ENCODE assay signal across 23 cellular contexts in genomic region chr17:15492186-15492585, GRCh38. TPM values are rescaled to one million over a fixed set of nuclear protein-coding genes. Genes with fewer than 3 reads are reported as not detected.
DNase-seq lines count a peak whose midpoint lies in the region; ATAC-seq, FAIRE-seq and TF ChIP-seq lines count a peak whose summit lies in the region.
"Had no signal": no experiment of that assay in that cellular context is flagged by ENCODE, and none has a peak within 500 bp of the region (broad histone marks: within the 10 kb centered on the region; RNA-seq: fewer than 3 reads in every experiment).

No MANE protein-coding gene starts in this region.

- WGBS in IMR-90 (ENCODE audit: extremely low coverage in 2 of 2, insufficient read length in 1 of 2), 2 experiments, result 100% methylated on average over 3 of the region's 4 CpGs; no CpG with 5 or more reads in 1 of the 2 experiments
- WGBS in H1 (ENCODE audit: extremely low coverage in 1 of 2, insufficient coverage in 1 of 2, insufficient read length in 1 of 2, insufficient replicate concordance in 2 of 2, low coverage in 1 of 2, low lambda C conversion rate in 2 of 2, missing lambda C conversion rate in 1 of 2), 2 experiments, result 88% methylated on average over 4 of the region's 4 CpGs; no CpG with 5 or more reads in 1 of the 2 experiments

- no peak for TF ChIP-seq EP300 in H1 (IDR thresholded peaks at IDR 0.05; ENCODE audit: borderline replicate concordance in 1 of 2, low read depth in 2 of 2, low read length in 2 of 2)

- peaks cover 0 to 4% of the 10 kb centered on the region in 2 experiments; a peak in 1 of 4 replicates for H3K79me1 ChIP-seq in IMR-90 (ENCODE audit: low read depth in 1 of 2, low read length in 2 of 2)
- H3K79me1 ChIP-seq in H1 (ENCODE audit: low read depth, low read length), result no peaks in the 10 kb centered on the region

- H3K4me1 ChIP-seq in IMR-90 (ENCODE audit: control insufficient read depth, insufficient read depth, low read length), result peaks cover 4% of the 10 kb centered on the region
- H3K4me1 ChIP-seq in H1 (replicated peaks in 1 of 4; ENCODE audit: control insufficient read depth in 3 of 4, insufficient read depth in 4 of 4, low read length in 3 of 4), result peaks cover 4 to 13% (median 6%) of the 10 kb centered on the region in 4 experiments
- H3K4me1 ChIP-seq in lower lobe of right lung, result peaks cover 14% of the 10 kb centered on the region

- no peaks in the 10 kb centered on the region for H4K20me1 ChIP-seq in IMR-90 (ENCODE audit: insufficient read depth, low read length)
- no peaks in the 10 kb centered on the region for H4K20me1 ChIP-seq in H1 (replicated peaks in 1 of 2; ENCODE audit: control insufficient read depth in 1 of 2, insufficient read depth in 2 of 2, low read length in 2 of 2)
- H4K20me1 ChIP-seq: BLaER1 had no signal

- peaks cover 2% of the 10 kb centered on the region for H3K4me1 Mint-ChIP-seq in activated naive CD4-positive, alpha-beta T cell treated with anti-CD3 and anti-CD28 coated beads, Interleukin-2, amount 10 ng/mL, durations not matched to agents 7 days and 5 days
- peaks cover 4% of the 10 kb centered on the region for H3K4me1 Mint-ChIP-seq in activated CD8-positive, alpha-beta T cell treated with anti-CD3 and anti-CD28 coated beads for 36 hours (ENCODE audit: low read depth)

- dilution Hi-C loops in IMR-90 (cut with HindIII; ENCODE audit: low sequenced_read_pairs, unreplicated experiment), result no loop called here

- H3K4ac ChIP-seq in IMR-90 (ENCODE audit: low read depth, low read length), result no peak overlapping the region
- no peak overlapping the region for H3K4ac ChIP-seq in H1 (replicated peaks; ENCODE audit: insufficient read length, low read depth, low read length)

- H2AK5ac ChIP-seq in IMR-90 (ENCODE audit: low read depth, low read length) (peak overlapping the region; percentile 8; the same call in 1 of the 2 replicates), H1 (ENCODE audit: low read depth, low read length) (no peak overlapping the region)

- H2BK120ac ChIP-seq in IMR-90 (ENCODE audit: low read depth, low read length) (no peak overlapping the region), H1 (replicated peaks; ENCODE audit: low read depth, low read length) (no peak overlapping the region)

- no peak overlapping the region for H3K18ac ChIP-seq in IMR-90 (ENCODE audit: low read depth, low read length)
- no peak overlapping the region for H3K18ac ChIP-seq in H1 (ENCODE audit: extremely low read depth, low read length)

- ATAC-seq in IMR-90 (ENCODE audit: low read depth) (no peak), lower lobe of right lung (no peak), HG02885 (IDR thresholded peaks at IDR 0.05; ENCODE audit: poor library complexity, unreplicated experiment) (no peak), GM21576 (IDR thresholded peaks at IDR 0.05; ENCODE audit: unreplicated experiment) (no peak)
- no peak for ATAC-seq in activated CD8-positive, alpha-beta T cell treated with anti-CD3 and anti-CD28 coated beads for 36 hours
- ATAC-seq: SK-N-SH treated with all-trans-retinoic acid at 6 μM for 48 hours had no signal

- H2BK5ac ChIP-seq in IMR-90 (ENCODE audit: low read depth, low read length, poor library complexity, severe bottlenecking) (no peak overlapping the region), H1 (ENCODE audit: low read depth, low read length) (no peak overlapping the region)

- H4K8ac ChIP-seq in IMR-90 (ENCODE audit: low read depth in 2 of 2, low read length in 2 of 2), result no peak overlapping the region
- H4K8ac ChIP-seq in H1 (ENCODE audit: extremely low read depth, insufficient read depth, low read length), result no peak overlapping the region

- H3K4me3 ChIP-seq in IMR-90 (ENCODE audit: insufficient read depth, low read depth, low read length), result no peak overlapping the region
- H3K4me3 ChIP-seq in H1 (ENCODE audit: extremely low read depth in 1 of 4, insufficient read depth in 2 of 4, low read depth in 3 of 4, low read length in 4 of 4), result no peak overlapping the region
- H3K4me3 ChIP-seq in lower lobe of right lung, result no peak overlapping the region
- H3K4me3 ChIP-seq: BLaER1, Peyer's patch had no signal

- H3K23me2 ChIP-seq in H1 (ENCODE audit: low read depth, low read length), result no peaks in the 10 kb centered on the region

- TF ChIP-seq POLR2A in IMR-90 (IDR thresholded peaks at IDR 0.05; ENCODE audit: low read depth, low read length), result no peak
- TF ChIP-seq POLR2A in H1 (IDR thresholded peaks at IDR 0.05; ENCODE audit: control extremely low read depth in 1 of 2, low read depth in 2 of 2, low read length in 2 of 2), result no peak

- in situ Hi-C loops in IMR-90 (cut with MboI; ENCODE audit: low sequenced_read_pairs), result no loop called here

- FAIRE-seq in H1 (lab: Jason Lieb, UNC), result no peak
- FAIRE-seq: H54 had no signal

- TF ChIP-seq RAD21 in IMR-90 (IDR thresholded peaks at IDR 0.05; ENCODE audit: low read length) (no peak), H1 (IDR thresholded peaks at IDR 0.05 in 1 of 2, conservative IDR thresholded peaks at IDR 0.05 in 1 of 2; ENCODE audit: low read depth in 2 of 2, low read length in 2 of 2) (no peak)

- no peak overlapping the region for H3K56ac ChIP-seq in IMR-90 (ENCODE audit: extremely low read depth, insufficient read depth, low read length)
- no peak overlapping the region for H3K56ac ChIP-seq in H1 (replicated peaks; ENCODE audit: insufficient read length, low read depth, low read length)

- no peak overlapping the region for H3K4me3 Mint-ChIP-seq in activated naive CD4-positive, alpha-beta T cell treated with anti-CD3 and anti-CD28 coated beads, Interleukin-2, amount 10 ng/mL, durations not matched to agents 7 days and 5 days
- H3K4me3 Mint-ChIP-seq in activated CD8-positive, alpha-beta T cell treated with anti-CD3 and anti-CD28 coated beads for 36 hours, result no peak overlapping the region
- H3K4me3 Mint-ChIP-seq: CD4-positive, alpha-beta T cell; HFFc6 had no signal

- H3K27ac Mint-ChIP-seq in activated naive CD4-positive, alpha-beta T cell treated with anti-CD3 and anti-CD28 coated beads, Interleukin-2, amount 10 ng/mL, durations not matched to agents 7 days and 5 days, result no peak overlapping the region
- no peak overlapping the region for H3K27ac Mint-ChIP-seq in activated CD8-positive, alpha-beta T cell treated with anti-CD3 and anti-CD28 coated beads for 36 hours
- H3K27ac Mint-ChIP-seq: CD4-positive, alpha-beta T cell had no signal

- BruUV-seq in IMR-90 (replicated peaks; lab: Mats Ljungman, UMichigan), result no TSS peak

- H3K36me3 ChIP-seq in IMR-90 (ENCODE audit: control insufficient read depth, insufficient read depth, low read length), result peaks cover 6% of the 10 kb centered on the region
- peaks cover 0 to 3% (median 2%) of the 10 kb centered on the region in 4 experiments; a peak in 1 of 8 replicates for H3K36me3 ChIP-seq in H1 (ENCODE audit: control insufficient read depth in 2 of 4, insufficient read depth in 4 of 4, low read length in 3 of 4)
- no peaks in the 10 kb centered on the region for H3K36me3 ChIP-seq in lower lobe of right lung
- H3K36me3 ChIP-seq: BLaER1, Peyer's patch had no signal

- TF ChIP-seq CTCF in IMR-90 (conservative IDR thresholded peaks at IDR 0.05; ENCODE audit: low read depth, low read length), result no peak
- no peak for TF ChIP-seq CTCF in H1 (IDR thresholded peaks at IDR 0.05; ENCODE audit: control extremely low read depth in 1 of 3, insufficient read depth in 1 of 3, low read depth in 1 of 3, low read length in 3 of 3)
- TF ChIP-seq CTCF in lower lobe of right lung (IDR thresholded peaks at IDR 0.05), result no peak
- TF ChIP-seq CTCF in activated CD8-positive, alpha-beta T cell treated with anti-CD3 and anti-CD28 coated beads for 36 hours (IDR thresholded peaks at IDR 0.05), result no peak

- H3K36me3 Mint-ChIP-seq in activated naive CD4-positive, alpha-beta T cell treated with anti-CD3 and anti-CD28 coated beads, Interleukin-2, amount 10 ng/mL, durations not matched to agents 7 days and 5 days, result no peaks in the 10 kb centered on the region
- H3K36me3 Mint-ChIP-seq in activated CD8-positive, alpha-beta T cell treated with anti-CD3 and anti-CD28 coated beads for 36 hours (ENCODE audit: low read depth), result no peaks in the 10 kb centered on the region

- no peak overlapping the region for H2AK9ac ChIP-seq in IMR-90 (replicated peaks; ENCODE audit: low read depth, low read length, poor library complexity)

- H3K27ac ChIP-seq in IMR-90 (ENCODE audit: insufficient read depth, low read length), result no peak overlapping the region
- no peak overlapping the region for H3K27ac ChIP-seq in H1 (ENCODE audit: low read depth, low read length)
- H3K27ac ChIP-seq in lower lobe of right lung, result peak overlapping the region; percentile 57
- H3K27ac ChIP-seq: BLaER1, HL-60 had no signal

- no peak overlapping the region for H3K4me2 ChIP-seq in IMR-90 (ENCODE audit: low read depth, low read length)
- H3K4me2 ChIP-seq in H1 (ENCODE audit: insufficient read depth in 1 of 2, low read depth in 2 of 2, low read length in 2 of 2), result no peak overlapping the region
- H3K4me2 ChIP-seq: BLaER1 had no signal

- DNase-seq in IMR-90 (no peak), H1 (ENCODE audit: low read depth in 1 of 2, low spot score in 2 of 2) (no peak), lower lobe of right lung (no peak)
- DNase-seq in activated naive CD4-positive, alpha-beta T cell treated with anti-CD3 and anti-CD28 coated beads, Interleukin-2, amount 10 ng/mL, durations not matched to agents 7 days and 5 days, result no peak
- no peak for DNase-seq in activated CD8-positive, alpha-beta T cell treated with anti-CD3 and anti-CD28 coated beads for 36 hours
- DNase-seq: CD4-positive, alpha-beta T cell; COR-L47; DMS79; HFFc6; Karpas-422; MV-4-11; NCI-H1105 treated with DMSO at 0.1 percent for 48 hours; NCI-H2029 treated with DMSO at 0.1 percent for 48 hours; NCI-H226; NCI-H510A treated with DMSO at 0.1 percent for 48 hours; NCI-H748 treated with DMSO at 0.1 percent for 48 hours; Peyer's patch had no signal

- H3K14ac ChIP-seq in IMR-90 (replicated peaks; ENCODE audit: low read depth, low read length) (no peak overlapping the region), H1 (ENCODE audit: insufficient read length) (no peak overlapping the region)

- H2BK20ac ChIP-seq in IMR-90 (ENCODE audit: low read depth, low read length) (no peak overlapping the region), H1 (ENCODE audit: low read length) (peak overlapping the region; percentile 36; the same call in 1 of the 2 replicates)

- no peak overlapping the region for H4K5ac ChIP-seq in IMR-90 (ENCODE audit: low read depth, low read length)
- H4K5ac ChIP-seq in H1 (ENCODE audit: insufficient read length, low read depth, low read length), result no peak overlapping the region

- no peak overlapping the region for H3K23ac ChIP-seq in IMR-90 (ENCODE audit: low read depth, low read length)
- no peak overlapping the region for H3K23ac ChIP-seq in H1 (ENCODE audit: insufficient read length)

- POLR2A ChIA-PET in IMR-90 (lab: Charles Lee; ENCODE audit: unreplicated experiment), result no interaction called here
- POLR2A ChIA-PET in H1 (lab: Charles Lee; ENCODE audit: partially characterized antibody), result interaction anchor here (1.0 kb wide), 2 partner anchors 8 to 11 kb away, joined by 3 to 4 read pairs; no protein-coding TSS in a partner anchor
- POLR2A ChIA-PET in activated CD8-positive, alpha-beta T cell treated with anti-CD3 and anti-CD28 coated beads for 36 hours (lab: Charles Lee), result no interaction called here

- no peaks in the 10 kb centered on the region for H3K27me3 Mint-ChIP-seq in activated naive CD4-positive, alpha-beta T cell treated with anti-CD3 and anti-CD28 coated beads, Interleukin-2, amount 10 ng/mL, durations not matched to agents 7 days and 5 days
- no peaks in the 10 kb centered on the region for H3K27me3 Mint-ChIP-seq in activated CD8-positive, alpha-beta T cell treated with anti-CD3 and anti-CD28 coated beads for 36 hours
- H3K27me3 Mint-ChIP-seq: CD4-positive, alpha-beta T cell had no signal

- H2BK12ac ChIP-seq in H1 (ENCODE audit: low read depth, low read length), result no peak overlapping the region; the same call in 1 of the 2 replicates

- no peaks in the 10 kb centered on the region for H3K9me3 ChIP-seq in IMR-90 (ENCODE audit: control insufficient read depth, insufficient read depth, low read length)
- H3K9me3 ChIP-seq in H1 (ENCODE audit: insufficient read depth in 2 of 2, low read depth in 1 of 2, low read length in 1 of 2), result no peaks in the 10 kb centered on the region; a peak in 1 of 4 replicates
- H3K9me3 ChIP-seq in lower lobe of right lung, result no peaks in the 10 kb centered on the region
- H3K9me3 ChIP-seq: BLaER1, Peyer's patch had no signal

- no peaks in the 10 kb centered on the region for H3K9me3 Mint-ChIP-seq in activated naive CD4-positive, alpha-beta T cell treated with anti-CD3 and anti-CD28 coated beads, Interleukin-2, amount 10 ng/mL, durations not matched to agents 7 days and 5 days
- no peaks in the 10 kb centered on the region for H3K9me3 Mint-ChIP-seq in activated CD8-positive, alpha-beta T cell treated with anti-CD3 and anti-CD28 coated beads for 36 hours
- H3K9me3 Mint-ChIP-seq: CD4-positive, alpha-beta T cell; HFFc6 had no signal

- CTCF ChIA-PET in IMR-90 (lab: Yijun Ruan, JAX), result no interaction called here
- CTCF ChIA-PET in H1 (lab: Charles Lee; ENCODE audit: partially characterized antibody), result interaction anchor here (1.0 to 3.7 kb wide), 2 partner anchors 11 to 234 kb away, joined by 3 to 15 read pairs; no protein-coding TSS in a partner anchor
- CTCF ChIA-PET in activated naive CD4-positive, alpha-beta T cell treated with anti-CD3 and anti-CD28 coated beads, Interleukin-2, amount 10 ng/mL, durations not matched to agents 7 days and 5 days (lab: Charles Lee), result no interaction called here
- CTCF ChIA-PET in activated CD8-positive, alpha-beta T cell treated with anti-CD3 and anti-CD28 coated beads for 36 hours (lab: Charles Lee), result interaction anchor here (1.0 kb wide), 1 partner anchor 11 kb away, joined by 4 read pairs; no protein-coding TSS in a partner anchor

- no peak overlapping the region for H3K9ac ChIP-seq in IMR-90 (ENCODE audit: low read depth, low read length)
- no peak overlapping the region for H3K9ac ChIP-seq in H1 (replicated peaks in 1 of 4; ENCODE audit: extremely low read depth in 1 of 4, low read depth in 3 of 4, low read length in 3 of 4)
- H3K9ac ChIP-seq: BLaER1 had no signal

- H4K91ac ChIP-seq in IMR-90 (ENCODE audit: insufficient read depth, low read depth, low read length), result no peak overlapping the region
- no peak overlapping the region for H4K91ac ChIP-seq in H1 (replicated peaks; ENCODE audit: insufficient read length, low read length)

- H3K27me3 ChIP-seq in IMR-90 (ENCODE audit: control insufficient read depth, insufficient read depth, low read length) (no peaks in the 10 kb centered on the region), H1 (replicated peaks in 1 of 4; ENCODE audit: control insufficient read depth in 3 of 4, extremely low read depth in 1 of 4, insufficient read depth in 3 of 4, low read length in 3 of 4) (no peaks in the 10 kb centered on the region), lower lobe of right lung (ENCODE audit: low read depth) (no peaks in the 10 kb centered on the region)
- H3K27me3 ChIP-seq: BLaER1, Peyer's patch had no signal

- H2AFZ ChIP-seq in IMR-90 (replicated peaks; ENCODE audit: low read length, poor library complexity) (no peak overlapping the region), H1 (ENCODE audit: low read length) (no peak overlapping the region)

- H3K9me1 ChIP-seq in IMR-90 (ENCODE audit: insufficient read depth, low read length), result peaks cover 17% of the 10 kb centered on the region

- H2BK15ac ChIP-seq in IMR-90 (ENCODE audit: low read depth, low read length) (no peak overlapping the region; the same call in 2 of the 3 replicates), H1 (ENCODE audit: low read length) (no peak overlapping the region)

- intact Hi-C loops in IMR-90 (cut with micrococcal nuclease) (no loop called here), lower lobe of right lung (cut with DNase I) (no loop called here)
- intact Hi-C loops in activated CD8-positive, alpha-beta T cell treated with anti-CD3 and anti-CD28 coated beads for 36 hours (cut with micrococcal nuclease), result no loop called here

- no peaks in the 10 kb centered on the region for H3K79me2 ChIP-seq in H1 (ENCODE audit: control insufficient read depth in 1 of 2, insufficient read depth in 2 of 2, low read length in 2 of 2)

RNA-seq across cellular contexts. Expression of gene CDRT4, which starts 24.8 kb away (rescaled TPM):
- total RNA-seq in IMR-90 (2012; rRNA removed), result 0.56 and 0.90 TPM in 2 replicates
- 2.7 and 3.7 TPM in 2 replicates for polyA plus RNA-seq in IMR-90 (2012; rRNA removed)
- polyA plus RNA-seq in IMR-90 (2012; cell fraction: cytosol; rRNA removed), result 0.13 and 0.50 TPM in 2 replicates
- polyA plus RNA-seq in IMR-90 (2012; cell fraction: nucleus; rRNA removed; ENCODE audit: low replicate concordance), result 27.7 and 76.4 TPM in 2 replicates
- total RNA-seq in H1 (2021; fragmentation: NEBNext Ultra II Directional; extraction: Animal tissue kit (Norgen Biotek cat#: 25700)), result 1.4 and 2.6 TPM in 2 replicates
- 3.0 and 5.6 TPM in 2 replicates for polyA plus RNA-seq in H1 (2011; rRNA removed)
- 3.0 TPM for polyA plus RNA-seq in H1 (2011; cell fraction: cytosol; rRNA removed)
- polyA plus RNA-seq in H1 (2011; cell fraction: nucleus; rRNA removed), result 21.9 TPM
- 0.42 to 3.4 TPM (median 2.2 TPM) in 4 replicates for polyA plus RNA-seq in H1 (2012, experiment 1 of 2)
- polyA plus RNA-seq in H1 (2012, experiment 2 of 2), result not detected
- polyA plus RNA-seq in H1 (2013, experiment 1 of 2), result 6.8 TPM
- 5.8 TPM for polyA plus RNA-seq in H1 (2013, experiment 2 of 2)
- polyA minus RNA-seq in H1 (2011; rRNA and poly(A)+ RNA removed), result 4.2 and 7.3 TPM in 2 replicates
- polyA minus RNA-seq in H1 (2011; cell fraction: cytosol; rRNA and poly(A)+ RNA removed), result 4.4 TPM
- polyA minus RNA-seq in H1 (2011; cell fraction: nucleus; rRNA and poly(A)+ RNA removed), result 13.8 TPM
- total RNA-seq in lower lobe of right lung, result 13.4 TPM
- 1 to 10 TPM; 3.6 to 3.7 TPM for total RNA-seq in activated CD8-positive, alpha-beta T cell treated with anti-CD3 and anti-CD28 coated beads for 36 hours

Comparison
In these comparisons a context has a peak if more than half of its experiments do, and no peak if none do; other contexts are left out.
1. CTCF ChIA-PET loops: an anchor here in H1 (1.0 to 3.7 kb wide) and activated CD8-positive, alpha-beta T cell treated with anti-CD3 and anti-CD28 coated beads for 36 hours (1.0 kb wide); none called in IMR-90 and activated naive CD4-positive, alpha-beta T cell treated with anti-CD3 and anti-CD28 coated beads, Interleukin-2, amount 10 ng/mL, durations not matched to agents 7 days and 5 days.